In genomic region chr7:5594616-5595544, GRCh38 we compare ENCODE assay signal across 1 cellular context.
TF ChIP-seq lines count a peak whose summit lies in the region.

No MANE protein-coding gene starts in this region.

TF ChIP-seq in GM23338, 12 proteins besides CTCF, POLR2A, EP300 and RAD21 (continued from another document):
- no peak for TF ChIP-seq ZNF462 (CRISPR knock-in tag; IDR thresholded peaks at IDR 0.05)
